ENCODE assay signal across 8 cellular contexts in the genomic region with DNA sequence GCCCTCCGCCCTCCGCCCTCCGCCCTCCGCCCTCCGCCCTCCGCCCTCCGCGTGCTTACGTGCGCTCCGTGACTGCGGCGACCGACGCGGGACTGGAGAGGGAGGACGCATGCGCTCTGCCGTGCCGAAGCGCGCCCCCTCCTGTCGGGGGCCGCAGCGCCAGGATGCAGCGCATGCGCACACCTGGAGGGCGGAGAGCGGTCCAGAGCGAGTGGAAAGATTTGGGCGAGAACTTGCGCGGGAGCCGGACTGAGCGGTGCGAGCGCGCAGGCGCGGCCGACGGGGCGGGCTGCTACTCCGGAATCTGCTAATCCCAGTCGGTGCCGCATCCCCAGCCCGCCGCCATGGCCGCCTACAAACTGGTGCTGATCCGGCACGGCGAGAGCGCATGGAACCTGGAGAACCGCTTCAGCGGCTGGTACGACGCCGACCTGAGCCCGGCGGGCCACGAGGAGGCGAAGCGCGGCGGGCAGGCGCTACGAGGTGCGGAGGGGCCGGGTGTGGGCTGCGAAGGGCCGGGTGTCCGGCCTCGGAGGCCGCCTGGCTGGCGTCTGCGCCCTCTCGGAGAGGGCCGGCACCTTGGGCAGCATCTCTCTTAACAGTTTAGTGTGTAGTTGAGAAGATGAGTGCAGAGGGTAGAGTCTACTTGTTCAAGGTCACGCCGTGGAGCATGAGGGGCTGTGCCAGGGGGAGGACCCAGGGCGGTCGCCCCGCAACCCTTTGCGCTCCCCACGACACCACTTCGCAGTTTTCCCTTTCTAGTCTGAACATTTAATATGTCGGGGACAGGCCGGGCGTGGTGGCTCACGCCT. TPM values are rescaled to one million over a fixed set of nuclear protein-coding genes. Genes with fewer than 3 reads are reported as not detected.
DNase-seq lines count a peak whose midpoint lies in the region; ATAC-seq and TF ChIP-seq lines count a peak whose summit lies in the region.

Gene PGAM1, plus strand, starts transcription at position 228 of the 812 bp plus-strand sequence. Its CDS starts 117 bp downstream, at position 345.

- DNase-seq in GM12864 (ENCODE audit: low read depth) (peak; percentile 89), NCI-H1092 treated with DMSO at 0.1 percent for 48 hours (lab: John Stamatoyannopoulos, UW) (peak; percentile 91), SKM-1 (lab: John Stamatoyannopoulos, UW; ENCODE audit: unreplicated experiment) (peak; percentile 90), glutamatergic neuron (peak; percentile 96), ovary (peak; percentile 94 to 97 (median 95)), thyroid gland (peak; percentile 93 to 94)

- no peaks in the 10 kb centered on the region for H3K9me3 Mint-ChIP-seq in activated naive CD8-positive, alpha-beta T cell (ENCODE audit: low read depth)
- peaks cover 8% of the 10 kb centered on the region for H3K9me3 Mint-ChIP-seq in glutamatergic neuron (ENCODE audit: unreplicated experiment)

- H3K36me3 Mint-ChIP-seq in activated naive CD8-positive, alpha-beta T cell, result peaks cover 11% of the 10 kb centered on the region
- no peaks in the 10 kb centered on the region for H3K36me3 Mint-ChIP-seq in glutamatergic neuron (ENCODE audit: unreplicated experiment)

- 0 to 1% (median 0%) methylated on average over 67 to 80 of the region's 90 CpGs for WGBS in ovary, 3 donors
- 1% methylated on average over 29 of the region's 90 CpGs; no CpG with 5 or more reads in 1 of the 2 donors for WGBS in thyroid gland, 2 donors

- H3K27ac ChIP-seq in ovary (peak within 1 kb of the TSS; percentile 71 to 85), thyroid gland (peak within 1 kb of the TSS; percentile 84 to 88 (median 85))

- H3K4me3 ChIP-seq in GM12864 (ENCODE audit: low read depth, low read length) (peak within 1 kb of the TSS; percentile 71), ovary (peak within 1 kb of the TSS; percentile 88), thyroid gland (replicated peaks in 1 of 3) (peak within 1 kb of the TSS; percentile 50 to 77 (median 77))

- ATAC-seq in HG02623 (IDR thresholded peaks at IDR 0.05; ENCODE audit: unreplicated experiment), result peak; percentile 92

- intact Hi-C loops in ovary (cut with DNase I), result no loop called here
- intact Hi-C loops in thyroid gland (cut with DNase I), result no loop called here

- TF ChIP-seq POLR2A in ovary (IDR thresholded peaks at IDR 0.05) (peak; percentile 35), thyroid gland (IDR thresholded peaks at IDR 0.05) (peak in 1 of 2 donors; percentile 89)

- H3K4me1 Mint-ChIP-seq in activated naive CD8-positive, alpha-beta T cell (ENCODE audit: low read depth), result peaks cover 54% of the 10 kb centered on the region
- peaks cover 14% of the 10 kb centered on the region for H3K4me1 Mint-ChIP-seq in glutamatergic neuron (ENCODE audit: low read depth, unreplicated experiment)

- H3K27me3 ChIP-seq in ovary (no peaks in the 10 kb centered on the region), thyroid gland (no peaks in the 10 kb centered on the region)

- no peaks in the 10 kb centered on the region for H3K9me3 ChIP-seq in ovary
- no peaks in the 10 kb centered on the region for H3K9me3 ChIP-seq in thyroid gland

- peak; percentile 42 for TF ChIP-seq EP300 in ovary (IDR thresholded peaks at IDR 0.05)

- H3K27me3 Mint-ChIP-seq in activated naive CD8-positive, alpha-beta T cell, result no peaks in the 10 kb centered on the region
- H3K27me3 Mint-ChIP-seq in glutamatergic neuron (ENCODE audit: unreplicated experiment), result peaks cover 4% of the 10 kb centered on the region

- H3K27ac Mint-ChIP-seq in activated naive CD8-positive, alpha-beta T cell, result peak within 1 kb of the TSS; percentile 100
- peak within 1 kb of the TSS; percentile 98 for H3K27ac Mint-ChIP-seq in glutamatergic neuron (ENCODE audit: unreplicated experiment)

- H3K36me3 ChIP-seq in ovary, result no peaks in the 10 kb centered on the region
- H3K36me3 ChIP-seq in thyroid gland, result peaks cover 6 to 8% of the 10 kb centered on the region in 2 donors

- peak within 1 kb of the TSS; percentile 93 for H3K4me3 Mint-ChIP-seq in activated naive CD8-positive, alpha-beta T cell
- peak within 1 kb of the TSS; percentile 96 for H3K4me3 Mint-ChIP-seq in glutamatergic neuron (ENCODE audit: unreplicated experiment)

- H3K4me1 ChIP-seq in ovary (ENCODE audit: insufficient read depth) (peaks cover 10% of the 10 kb centered on the region), thyroid gland (peaks cover 16 to 23% of the 10 kb centered on the region in 2 donors)

- TF ChIP-seq CTCF in GM12864 (IDR thresholded peaks at IDR 0.05; ENCODE audit: low read depth, low read length, missing control alignments) (peak; percentile 74), glutamatergic neuron (IDR thresholded peaks at IDR 0.05; ENCODE audit: partially characterized antibody, unreplicated experiment) (peak; percentile 37), ovary (IDR thresholded peaks at IDR 0.05) (peak in 2 of 3 donors; percentile 47 to 88), thyroid gland (IDR thresholded peaks at IDR 0.05) (peak; percentile 9 to 66 (median 46))

RNA-seq across cellular contexts. Expression of gene PGAM1, which starts in this region (rescaled TPM):
- total RNA-seq in glutamatergic neuron (ENCODE audit: unreplicated experiment) (374 TPM), ovary (100 to 1,000 TPM in 6 of 7 donors, 10 to 100 TPM in 1; 98.7 to 233 (median 163) TPM), thyroid gland (100 to 1,000 TPM; 157 to 269 (median 191) TPM)
- polyA plus RNA-seq in ovary, result 100 to 1,000 TPM; 114 to 255 TPM

Comparison
In these comparisons a context has a peak if more than half of its experiments do, and no peak if none do; other contexts are left out.
1. Peak in every context shown above with its lines: DNase-seq, ATAC-seq, H3K4me3 ChIP-seq and H3K27ac ChIP-seq.